ENCODE assay signal across 9 cellular contexts in the genomic region with DNA sequence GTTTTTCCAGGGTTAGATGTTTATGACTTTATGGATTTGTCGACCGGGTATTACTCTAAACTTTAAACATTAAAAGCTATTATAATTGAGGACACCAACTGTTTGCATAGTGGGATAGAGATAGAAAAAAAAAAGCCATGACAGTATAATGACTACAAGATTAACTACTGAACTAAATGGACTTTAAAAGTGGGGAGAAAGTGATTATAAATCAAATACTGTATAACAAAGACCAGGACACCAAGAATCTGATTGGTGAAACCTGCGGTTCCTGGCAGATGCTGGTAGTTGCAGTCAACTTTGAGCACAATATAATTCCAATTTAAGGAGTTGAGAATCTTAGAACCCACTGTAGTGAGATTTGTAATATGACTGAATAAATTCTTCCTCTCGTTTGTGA. TPM values are rescaled to one million over a fixed set of nuclear protein-coding genes. Genes with fewer than 3 reads are reported as not detected.
DNase-seq lines count a peak whose midpoint lies in the region; ATAC-seq, FAIRE-seq and TF ChIP-seq lines count a peak whose summit lies in the region.
"Had no signal": no experiment of that assay in that cellular context is flagged by ENCODE, and none has a peak within 500 bp of the region (broad histone marks: within the 10 kb centered on the region; RNA-seq: fewer than 3 reads in every experiment).

No MANE protein-coding gene starts in this region.

- peaks cover 29% of the 10 kb centered on the region for H4K20me1 ChIP-seq in keratinocyte (ENCODE audit: control insufficient read depth, extremely low read depth, insufficient read depth, low read length)

- H3K27ac Mint-ChIP-seq in activated CD4-positive, alpha-beta T cell treated with anti-CD3 and anti-CD28 coated beads, Interleukin-2, amount 10 ng/mL, durations not matched to agents 24 days and 14 days = peak overlapping the region; percentile 63
- no peak overlapping the region for H3K27ac Mint-ChIP-seq in activated naive CD8-positive, alpha-beta T cell

- FAIRE-seq in keratinocyte (lab: Jason Lieb, UNC) = no peak
- no peak for FAIRE-seq in D721Med (lab: Jason Lieb, UNC)

- dilution Hi-C loops in keratinocyte (cut with MboI; ENCODE audit: extremely low pct_ligation_motif_present, low sequenced_read_pairs) = no loop called here

- H3K4me1 ChIP-seq in keratinocyte (ENCODE audit: control insufficient read depth, extremely low read depth, insufficient read depth, low read length) (peaks cover 23% of the 10 kb centered on the region), suprapubic skin (peaks cover 53% of the 10 kb centered on the region)

- H3K27ac ChIP-seq in keratinocyte (ENCODE audit: control insufficient read depth, insufficient read depth, low read length) (peak overlapping the region; percentile 71), suprapubic skin (no peak overlapping the region)

- ATAC-seq in HG03378 (IDR thresholded peaks at IDR 0.05; ENCODE audit: unreplicated experiment) = no peak

- H3K36me3 Mint-ChIP-seq in activated CD4-positive, alpha-beta T cell treated with anti-CD3 and anti-CD28 coated beads, Interleukin-2, amount 10 ng/mL, durations not matched to agents 24 days and 14 days (ENCODE audit: low read depth) = peaks cover 31% of the 10 kb centered on the region
- peaks cover 7% of the 10 kb centered on the region for H3K36me3 Mint-ChIP-seq in activated naive CD8-positive, alpha-beta T cell

- H3K4me3 ChIP-seq in keratinocyte (ENCODE audit: control insufficient read depth in 2 of 3, extremely low read depth in 1 of 3, insufficient read depth in 2 of 3, low read depth in 1 of 3, low read length in 3 of 3) (peak overlapping the region; percentile 98 to 99 (median 98)), suprapubic skin (peak overlapping the region; percentile 100)

- H3K4me2 ChIP-seq in keratinocyte (ENCODE audit: control insufficient read depth, extremely low read depth, insufficient read depth, low read depth, low read length) = peak overlapping the region; percentile 95

- no peaks in the 10 kb centered on the region for H3K9me1 ChIP-seq in keratinocyte (ENCODE audit: control insufficient read depth, extremely low read depth, insufficient read depth, low read length)

- H3K27me3 ChIP-seq in keratinocyte (ENCODE audit: control insufficient read depth, extremely low read depth, insufficient read depth, low read length) (no peaks in the 10 kb centered on the region), suprapubic skin (no peaks in the 10 kb centered on the region)

- H3K4me3 Mint-ChIP-seq in activated CD4-positive, alpha-beta T cell treated with anti-CD3 and anti-CD28 coated beads, Interleukin-2, amount 10 ng/mL, durations not matched to agents 24 days and 14 days = peak overlapping the region; percentile 94
- peak overlapping the region; percentile 96 for H3K4me3 Mint-ChIP-seq in activated naive CD8-positive, alpha-beta T cell

- peak overlapping the region; percentile 94 for H3K9ac ChIP-seq in keratinocyte (ENCODE audit: control insufficient read depth, extremely low read depth, insufficient read depth, low read length)

- H3K36me3 ChIP-seq in keratinocyte (ENCODE audit: control insufficient read depth in 2 of 2, extremely low read depth in 1 of 2, insufficient read depth in 2 of 2, low read length in 2 of 2) = peaks cover 0 to 5% of the 10 kb centered on the region in 2 experiments
- no peaks in the 10 kb centered on the region for H3K36me3 ChIP-seq in suprapubic skin

- no peaks in the 10 kb centered on the region for H3K9me3 Mint-ChIP-seq in activated CD4-positive, alpha-beta T cell treated with anti-CD3 and anti-CD28 coated beads, Interleukin-2, amount 10 ng/mL, durations not matched to agents 24 days and 14 days
- H3K9me3 Mint-ChIP-seq in activated naive CD8-positive, alpha-beta T cell (ENCODE audit: low read depth) = no peaks in the 10 kb centered on the region

- intact Hi-C loops in activated CD4-positive, alpha-beta T cell treated with anti-CD3 and anti-CD28 coated beads, Interleukin-2, amount 10 ng/mL, durations not matched to agents 24 days and 14 days (cut with micrococcal nuclease) = loop anchor here (5.0 kb wide), 1 partner anchor 1487 kb away; a partner anchor contains a TSS

- TF ChIP-seq EP300 in suprapubic skin (IDR thresholded peaks at IDR 0.05) = no peak

- H3K4me1 Mint-ChIP-seq in activated CD4-positive, alpha-beta T cell treated with anti-CD3 and anti-CD28 coated beads, Interleukin-2, amount 10 ng/mL, durations not matched to agents 24 days and 14 days = peaks cover 35% of the 10 kb centered on the region
- peaks cover 41% of the 10 kb centered on the region for H3K4me1 Mint-ChIP-seq in activated naive CD8-positive, alpha-beta T cell (ENCODE audit: low read depth)

- WGBS in suprapubic skin = 4% methylated on average over 4 of the region's 4 CpGs

- no peak overlapping the region for H2AFZ ChIP-seq in keratinocyte (ENCODE audit: control insufficient read depth, low read length)

- H3K27me3 Mint-ChIP-seq in activated CD4-positive, alpha-beta T cell treated with anti-CD3 and anti-CD28 coated beads, Interleukin-2, amount 10 ng/mL, durations not matched to agents 24 days and 14 days = no peaks in the 10 kb centered on the region
- no peaks in the 10 kb centered on the region for H3K27me3 Mint-ChIP-seq in activated naive CD8-positive, alpha-beta T cell

- H3K9me3 ChIP-seq in keratinocyte (ENCODE audit: control insufficient read depth, low read depth, low read length) (no peaks in the 10 kb centered on the region), suprapubic skin (no peaks in the 10 kb centered on the region)

- no peak for DNase-seq in activated CD4-positive, alpha-beta T cell treated with anti-CD3 and anti-CD28 coated beads, Interleukin-2, amount 10 ng/mL, durations not matched to agents 24 days and 14 days
- DNase-seq in activated CD4-positive, alpha-beta T cell treated with anti-CD3 and anti-CD28 coated beads for 4 hours = no peak
- no peak for DNase-seq in keratinocyte (ENCODE audit: low read depth, low spot score)
- DNase-seq in suprapubic skin (ENCODE audit: low spot score in 2 of 2) = no peak
- DNase-seq in D721Med (ENCODE audit: insufficient read length, low spot score) = no peak
- DNase-seq in iPS-NIHi7 (ENCODE audit: extremely low spot score) = no peak
- DNase-seq: DMS 273 treated with DMSO at 0.1 percent for 48 hours had no signal

- peaks cover 74% of the 10 kb centered on the region for H3K79me2 ChIP-seq in keratinocyte (ENCODE audit: control insufficient read depth, insufficient read depth, low read length)

- no peak for TF ChIP-seq POLR2A in suprapubic skin (IDR thresholded peaks at IDR 0.05)

- TF ChIP-seq CTCF in keratinocyte (optimal IDR thresholded peaks at IDR 0.05 in 1 of 3, IDR thresholded peaks at IDR 0.05 in 1 of 3, conservative IDR thresholded peaks at IDR 0.05 in 1 of 3; ENCODE audit: extremely low read depth in 1 of 3, insufficient read depth in 2 of 3, low read length in 3 of 3) (no peak), suprapubic skin (IDR thresholded peaks at IDR 0.05) (no peak), D721Med (IDR thresholded peaks at IDR 0.05; ENCODE audit: insufficient read depth, missing control alignments) (no peak)

RNA-seq across cellular contexts. Expression of a gene that starts 2.5 kb away (rescaled TPM):
- total RNA-seq in activated CD4-positive, alpha-beta T cell treated with anti-CD3 and anti-CD28 coated beads, Interleukin-2, amount 10 ng/mL, durations not matched to agents 24 days and 14 days = 81.4 and 82.4 TPM in 2 replicates
- 25.0 to 33.4 TPM (median 32.1 TPM) in 3 replicates for polyA plus RNA-seq in keratinocyte
- 20.1 TPM for polyA plus RNA-seq in keratinocyte (2011; ENCODE audit: low read depth)
- 25.7 and 32.5 TPM in 2 replicates for polyA plus RNA-seq in keratinocyte (2011; cell fraction: cytosol; rRNA removed)
- polyA plus RNA-seq in keratinocyte (2011; cell fraction: nucleus; rRNA removed) = 45.7 and 47.1 TPM in 2 replicates
- 38.4 and 43.5 TPM in 2 replicates for polyA plus RNA-seq in keratinocyte (2012; ENCODE audit: low replicate concordance)
- polyA minus RNA-seq in keratinocyte = 38.7 to 48.3 TPM (median 46.5 TPM) in 3 replicates
- polyA minus RNA-seq in keratinocyte (2011; cell fraction: cytosol; rRNA and poly(A)+ RNA removed) = 36.8 TPM
- polyA minus RNA-seq in keratinocyte (2011; cell fraction: nucleus; rRNA and poly(A)+ RNA removed) = 26.8 and 44.1 TPM in 2 replicates
- 10 to 100 TPM; 52.7 to 75.3 (median 71.9) TPM for total RNA-seq in suprapubic skin

RNA-seq across cellular contexts. Expression of a gene that starts 47.3 kb away (rescaled TPM):
- 0.37 TPM in 1 of 2 replicates, not detected in the other for total RNA-seq in activated CD4-positive, alpha-beta T cell treated with anti-CD3 and anti-CD28 coated beads, Interleukin-2, amount 10 ng/mL, durations not matched to agents 24 days and 14 days
- 0.56 to 1.1 TPM (median 0.59 TPM) in 3 replicates for polyA plus RNA-seq in keratinocyte
- 0.36 TPM for polyA plus RNA-seq in keratinocyte (2011; ENCODE audit: low read depth)
- polyA plus RNA-seq in keratinocyte (2011; cell fraction: cytosol; rRNA removed) = 0.39 and 1.1 TPM in 2 replicates
- 3.4 and 5.3 TPM in 2 replicates for polyA plus RNA-seq in keratinocyte (2011; cell fraction: nucleus; rRNA removed)
- polyA plus RNA-seq in keratinocyte (2012; ENCODE audit: low replicate concordance) = 0.62 and 0.69 TPM in 2 replicates
- polyA minus RNA-seq in keratinocyte = 0.29 to 0.30 TPM in 2 of 3 replicates, not detected in the other
- polyA minus RNA-seq in keratinocyte (2011; cell fraction: cytosol; rRNA and poly(A)+ RNA removed) = 1.7 TPM
- polyA minus RNA-seq in keratinocyte (2011; cell fraction: nucleus; rRNA and poly(A)+ RNA removed) = 1.2 and 1.4 TPM in 2 replicates
- total RNA-seq in suprapubic skin = under 1 TPM in 1 of 4 donors, not detected in 3; 0.72 TPM
